ENCODE assay signal across 9 cellular contexts in genomic region chr18:12701161-12701560, GRCh38. TPM values are rescaled to one million over a fixed set of nuclear protein-coding genes. Genes with fewer than 3 reads are reported as not detected.
DNase-seq lines count a peak whose midpoint lies in the region; ATAC-seq and TF ChIP-seq lines count a peak whose summit lies in the region.
"Had no signal": no experiment of that assay in that cellular context is flagged by ENCODE, and none has a peak within 500 bp of the region (broad histone marks: within the 10 kb centered on the region; RNA-seq: fewer than 3 reads in every experiment).

No MANE protein-coding gene starts in this region.

- H3K4me1 Mint-ChIP-seq in Calu3 (ENCODE audit: low read depth, unreplicated experiment): peaks cover 24% of the 10 kb centered on the region

- no peak for TF ChIP-seq CTCF in Calu3 (IDR thresholded peaks at IDR 0.05; ENCODE audit: unreplicated experiment)
- no peak for TF ChIP-seq CTCF in OCI-LY1 (IDR thresholded peaks at IDR 0.05; ENCODE audit: low read length)
- no peak for TF ChIP-seq CTCF in lower leg skin (IDR thresholded peaks at IDR 0.05)

- H3K4me1 ChIP-seq in OCI-LY1 (ENCODE audit: insufficient read depth, low read length, severe bottlenecking) (peaks cover 32% of the 10 kb centered on the region), neuron (ENCODE audit: insufficient read depth, low read length) (peaks cover 14% of the 10 kb centered on the region)
- H3K4me1 ChIP-seq in effector memory CD4-positive, alpha-beta T cell (ENCODE audit: control insufficient read depth, insufficient read depth, low read length, poor library complexity, severe bottlenecking): peaks cover 25% of the 10 kb centered on the region

- no peak overlapping the region for H3K27ac ChIP-seq in OCI-LY1 (ENCODE audit: low read depth, low read length, poor library complexity, severe bottlenecking)
- H3K27ac ChIP-seq in effector memory CD4-positive, alpha-beta T cell (ENCODE audit: insufficient read depth, low read length, poor library complexity, severe bottlenecking): peak overlapping the region; percentile 96

- no peaks in the 10 kb centered on the region for H3K27me3 Mint-ChIP-seq in Calu3 (ENCODE audit: unreplicated experiment)

- DNase-seq in Calu3: no peak
- no peak for DNase-seq in effector memory CD4-positive, alpha-beta T cell
- DNase-seq in lower leg skin (ENCODE audit: low spot score in 2 of 2): no peak
- DNase-seq: T1000 had no signal

- WGBS in lower leg skin, 2 donors: 59 to 63% methylated on average over 3 of the region's 3 CpGs

- H3F3A ChIP-seq in OCI-LY1 (ENCODE audit: insufficient read depth, low read length): no peaks in the 10 kb centered on the region

- H3K4me2 ChIP-seq in OCI-LY1 (ENCODE audit: low read length): peak overlapping the region; percentile 70

- peaks cover 54% of the 10 kb centered on the region for H3K36me3 ChIP-seq in OCI-LY1 (ENCODE audit: insufficient read depth, low read length)
- peaks cover 3% of the 10 kb centered on the region for H3K36me3 ChIP-seq in effector memory CD4-positive, alpha-beta T cell (ENCODE audit: control insufficient read depth, insufficient read depth, low read length)
- peaks cover 37% of the 10 kb centered on the region for H3K36me3 ChIP-seq in neuron (ENCODE audit: insufficient read depth, low read length)

- no peaks in the 10 kb centered on the region for H3K9me2 ChIP-seq in OCI-LY1 (ENCODE audit: low read depth, low read length)

- no peaks in the 10 kb centered on the region for H3K9me3 ChIP-seq in OCI-LY1 (ENCODE audit: low read length)
- H3K9me3 ChIP-seq in effector memory CD4-positive, alpha-beta T cell (ENCODE audit: control insufficient read depth, low read length): no peaks in the 10 kb centered on the region
- no peaks in the 10 kb centered on the region for H3K9me3 ChIP-seq in neuron (ENCODE audit: low read length)

- H3K27ac Mint-ChIP-seq in Calu3 (ENCODE audit: unreplicated experiment): peak overlapping the region; percentile 99

- H3K36me3 Mint-ChIP-seq in Calu3 (ENCODE audit: insufficient read depth, unreplicated experiment): peaks cover 30% of the 10 kb centered on the region

- no peak for ATAC-seq in GM19324 (IDR thresholded peaks at IDR 0.05; ENCODE audit: low FRiP score, unreplicated experiment)
- no peak for ATAC-seq in HG03139 (IDR thresholded peaks at IDR 0.05; ENCODE audit: unreplicated experiment)
- ATAC-seq in HG02852 (IDR thresholded peaks at IDR 0.05; ENCODE audit: unreplicated experiment): no peak

- intact Hi-C loops in Calu3 (cut with micrococcal nuclease; ENCODE audit: unreplicated experiment) (loop anchor here (5.0 kb wide), 1 partner anchor 94 kb away; no protein-coding TSS in a partner anchor), lower leg skin (cut with DNase I; ENCODE audit: low total_unique reads) (no loop called here)

- H3K27me3 ChIP-seq in OCI-LY1 (ENCODE audit: insufficient read depth, low read length): no peaks in the 10 kb centered on the region
- H3K27me3 ChIP-seq in effector memory CD4-positive, alpha-beta T cell (replicated peaks; ENCODE audit: control insufficient read depth, insufficient read depth, low read length, poor library complexity, severe bottlenecking): no peaks in the 10 kb centered on the region
- no peaks in the 10 kb centered on the region for H3K27me3 ChIP-seq in neuron (ENCODE audit: insufficient read depth, low read length)

- peak overlapping the region; percentile 88; the same call in 1 of the 2 replicates for H3K9ac ChIP-seq in OCI-LY1 (ENCODE audit: low read length)

- H2AFZ ChIP-seq in OCI-LY1 (ENCODE audit: low read length) (no peak overlapping the region), neuron (ENCODE audit: low read depth, low read length) (no peak overlapping the region)

- TF ChIP-seq POLR2A in lower leg skin (IDR thresholded peaks at IDR 0.05): no peak

- no TSS peak for BruUV-seq in Calu3 (replicated peaks; lab: Mats Ljungman, UMichigan)

- peak overlapping the region; percentile 80 for H3K4me3 ChIP-seq in OCI-LY1 (ENCODE audit: low read depth, low read length, poor library complexity, severe bottlenecking)
- peak overlapping the region; percentile 99 for H3K4me3 ChIP-seq in effector memory CD4-positive, alpha-beta T cell (ENCODE audit: insufficient read depth, low read depth, low read length, poor library complexity, severe bottlenecking)
- peak overlapping the region; percentile 99 for H3K4me3 ChIP-seq in neuron (ENCODE audit: low read length)
- no peak overlapping the region for H3K4me3 ChIP-seq in lower leg skin (ENCODE audit: low read depth, poor library complexity, severe bottlenecking)

- CTCF ChIA-PET in Calu3 (lab: Charles Lee): no interaction called here

- peak overlapping the region; percentile 86 for H3K4me3 Mint-ChIP-seq in Calu3 (ENCODE audit: low read depth, unreplicated experiment)

- no peaks in the 10 kb centered on the region for H3K9me3 Mint-ChIP-seq in Calu3 (ENCODE audit: low read depth, unreplicated experiment)

- H4K20me1 ChIP-seq in OCI-LY1 (ENCODE audit: insufficient read depth, low read length): peaks cover 4% of the 10 kb centered on the region; the same call in 1 of the 2 replicates

- peaks cover 51% of the 10 kb centered on the region for H3K79me2 ChIP-seq in OCI-LY1 (ENCODE audit: insufficient read depth, low read length)

RNA-seq across cellular contexts. Expression of gene CEP76, which starts 1.4 kb away (rescaled TPM):
- total RNA-seq in Calu3 (2022) (10.1 and 12.7 TPM in 2 replicates), lower leg skin (10 to 100 TPM; 16.1 to 18.9 (median 18.0) TPM)

RNA-seq across cellular contexts. Expression of gene PSMG2, which starts 1.7 kb away (rescaled TPM):
- total RNA-seq in Calu3 (2022): 78.6 and 89.6 TPM in 2 replicates
- 10 to 100 TPM; 60.9 to 80.3 (median 72.1) TPM for total RNA-seq in lower leg skin

RNA-seq across cellular contexts. Expression of gene SPIRE1, which starts 43.3 kb away (rescaled TPM):
- total RNA-seq in Calu3 (2022) (91.7 and 98.6 TPM in 2 replicates), lower leg skin (10 to 100 TPM; 22.5 to 56.5 (median 38.3) TPM)
